In the genomic region with DNA sequence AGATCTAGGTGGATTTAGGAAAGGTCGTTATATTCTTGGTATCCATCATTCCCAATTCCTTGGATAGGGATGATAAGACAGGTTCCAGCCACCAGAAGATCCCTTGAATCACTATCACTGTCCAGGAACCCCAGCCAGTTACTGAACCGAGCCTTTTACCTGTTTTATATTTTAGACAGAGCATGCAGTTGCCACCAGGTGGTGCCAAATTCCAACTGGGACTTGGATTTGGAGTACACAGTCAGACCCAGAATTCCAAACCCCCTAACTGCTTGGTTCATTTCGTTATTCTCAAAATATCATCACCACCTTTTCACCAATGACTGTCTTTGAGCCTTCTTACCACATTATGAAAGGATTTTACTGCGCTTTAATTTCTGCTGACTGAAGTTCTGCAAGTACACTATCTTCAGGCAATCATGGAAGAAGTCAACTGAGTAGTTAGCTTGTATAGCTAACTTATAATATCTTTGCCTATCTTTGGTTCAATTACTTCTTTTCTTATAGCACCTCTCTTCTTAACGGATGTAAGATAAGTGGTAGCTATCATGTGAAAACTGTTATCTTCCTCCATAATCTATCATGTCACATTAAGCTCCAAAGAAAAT, we compare ENCODE assay signal across 9 cellular contexts.
DNase-seq lines count a peak whose midpoint lies in the region; ATAC-seq lines count a peak whose summit lies in the region.
"Had no signal": no experiment of that assay in that cellular context is flagged by ENCODE, and none has a peak within 500 bp of the region (broad histone marks: within the 10 kb centered on the region; RNA-seq: fewer than 3 reads in every experiment).

No MANE protein-coding gene starts in this region.

- H3K4me3 Mint-ChIP-seq in stimulated activated effector memory CD8-positive, alpha-beta T cell treated with anti-CD3 and anti-CD28 coated beads, Interleukin-12 subunit alpha, Interleukin-12 subunit beta, amount 100 ng/mL, for 72 hours = no peak overlapping the region

- H3K27ac ChIP-seq in SK-N-MC (no peak overlapping the region), iPS DF 6.9 (ENCODE audit: low read length) (no peak overlapping the region)
- H3K27ac ChIP-seq: neutrophil had no signal

- ATAC-seq in GM18511 (IDR thresholded peaks at IDR 0.05; ENCODE audit: unreplicated experiment) = peak; percentile 79
- ATAC-seq in HG03135 (IDR thresholded peaks at IDR 0.05; ENCODE audit: unreplicated experiment) = peak; percentile 74
- ATAC-seq in stimulated activated effector memory CD8-positive, alpha-beta T cell treated with anti-CD3 and anti-CD28 coated beads, Interleukin-12 subunit alpha, Interleukin-12 subunit beta, amount 100 ng/mL, for 72 hours = no peak
- no peak for ATAC-seq in GM21515 (IDR thresholded peaks at IDR 0.05; ENCODE audit: unreplicated experiment)

- no peaks in the 10 kb centered on the region for H3K9me3 ChIP-seq in SK-N-MC (ENCODE audit: low read depth, low read length)
- H3K9me3 ChIP-seq in iPS DF 6.9 (ENCODE audit: control insufficient read depth, insufficient read depth, low read length) = no peaks in the 10 kb centered on the region
- H3K9me3 ChIP-seq: neutrophil had no signal

- H3K4me1 ChIP-seq in iPS DF 6.9 (ENCODE audit: control insufficient read depth, insufficient read depth, low read length) = no peaks in the 10 kb centered on the region

- H3K36me3 Mint-ChIP-seq in stimulated activated effector memory CD8-positive, alpha-beta T cell treated with anti-CD3 and anti-CD28 coated beads, Interleukin-12 subunit alpha, Interleukin-12 subunit beta, amount 100 ng/mL, for 72 hours = no peaks in the 10 kb centered on the region

- DNase-seq in COLO829 (ENCODE audit: low spot score) (peak; percentile 1), SK-N-MC (ENCODE audit: low read depth, low spot score) (peak; percentile 37), iPS DF 6.9 (ENCODE audit: low read depth, low spot score) (peak; percentile 41), cortex of kidney (lab: John Stamatoyannopoulos, UW) (no peak)
- DNase-seq in stimulated activated effector memory CD8-positive, alpha-beta T cell treated with anti-CD3 and anti-CD28 coated beads, Interleukin-12 subunit alpha, Interleukin-12 subunit beta, amount 100 ng/mL, for 72 hours (ENCODE audit: low spot score in 2 of 2) = no peak

- H3K9me3 Mint-ChIP-seq in stimulated activated effector memory CD8-positive, alpha-beta T cell treated with anti-CD3 and anti-CD28 coated beads, Interleukin-12 subunit alpha, Interleukin-12 subunit beta, amount 100 ng/mL, for 72 hours = peaks cover 13% of the 10 kb centered on the region

- H3K36me3 ChIP-seq in SK-N-MC (ENCODE audit: insufficient read depth, low read length) (no peaks in the 10 kb centered on the region), iPS DF 6.9 (ENCODE audit: control insufficient read depth, insufficient read depth, low read length) (no peaks in the 10 kb centered on the region)
- H3K36me3 ChIP-seq: neutrophil had no signal

- H3K4me3 ChIP-seq in SK-N-MC (no peak overlapping the region), iPS DF 6.9 (ENCODE audit: low read length) (no peak overlapping the region)

- no CpG with 5 or more reads among the region's 5 CpGs for whole genome bisulfite sequencing in iPS DF 6.9 (ENCODE audit: insufficient coverage, insufficient read length)

- no peaks in the 10 kb centered on the region for H3K4me1 Mint-ChIP-seq in stimulated activated effector memory CD8-positive, alpha-beta T cell treated with anti-CD3 and anti-CD28 coated beads, Interleukin-12 subunit alpha, Interleukin-12 subunit beta, amount 100 ng/mL, for 72 hours

- H3K27ac Mint-ChIP-seq in stimulated activated effector memory CD8-positive, alpha-beta T cell treated with anti-CD3 and anti-CD28 coated beads, Interleukin-12 subunit alpha, Interleukin-12 subunit beta, amount 100 ng/mL, for 72 hours = no peak overlapping the region

- H3K27me3 ChIP-seq in iPS DF 6.9 (ENCODE audit: control insufficient read depth, insufficient read depth, low read length) = no peaks in the 10 kb centered on the region
- H3K27me3 ChIP-seq: neutrophil had no signal

- no peak overlapping the region for H3K9ac ChIP-seq in SK-N-MC (ENCODE audit: insufficient read length)

Comparison
In these comparisons a context has a peak if more than half of its experiments do, and no peak if none do; other contexts are left out.
1. DNase-seq: peak in COLO829 (single experiment), SK-N-MC (single experiment) and iPS DF 6.9 (single experiment); none in stimulated activated effector memory CD8-positive, alpha-beta T cell treated with anti-CD3 and anti-CD28 coated beads, Interleukin-12 subunit alpha, Interleukin-12 subunit beta, amount 100 ng/mL, for 72 hours (0 of 2) and cortex of kidney (single experiment).
2. ATAC-seq: peak in GM18511 (single experiment) and HG03135 (single experiment); none in stimulated activated effector memory CD8-positive, alpha-beta T cell treated with anti-CD3 and anti-CD28 coated beads, Interleukin-12 subunit alpha, Interleukin-12 subunit beta, amount 100 ng/mL, for 72 hours (single experiment) and GM21515 (single experiment).